8 cellular contexts compared by ENCODE assay signal in the genomic region with DNA sequence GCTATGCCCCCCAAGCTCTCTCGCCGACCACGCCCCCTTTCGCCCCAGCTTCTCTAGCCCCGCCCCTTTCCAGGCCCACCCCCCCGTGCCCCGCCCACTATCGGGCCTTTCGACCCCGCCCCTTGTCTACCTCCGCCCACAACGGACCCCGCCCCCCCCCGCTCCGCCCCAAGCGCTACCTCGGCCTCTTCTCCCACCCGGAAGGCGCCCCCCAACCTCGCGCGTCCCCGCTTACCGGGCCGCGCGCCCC. TPM values are rescaled to one million over a fixed set of nuclear protein-coding genes. Genes with fewer than 3 reads are reported as not detected.
DNase-seq lines count a peak whose midpoint lies in the region; ATAC-seq, FAIRE-seq and TF ChIP-seq lines count a peak whose summit lies in the region.

No MANE protein-coding gene starts in this region.

- H3K27me3 Mint-ChIP-seq in activated T-cell treated with anti-CD3 and anti-CD28 coated beads, Interleukin-2, amount 50 U/mL, for 72 hours (ENCODE audit: low read depth), result no peaks in the 10 kb centered on the region
- no peaks in the 10 kb centered on the region for H3K27me3 Mint-ChIP-seq in stimulated activated naive B cell treated with anti-CD40 and anti-IgM and Interleukin-4, amounts not matched to agents 10 μg/mL and 1 μg/mL and 100 μg/mL, for 72 hours

- peak overlapping the region; percentile 73 for H3K27ac Mint-ChIP-seq in activated T-cell treated with anti-CD3 and anti-CD28 coated beads, Interleukin-2, amount 50 U/mL, for 72 hours
- peak overlapping the region; percentile 83 for H3K27ac Mint-ChIP-seq in stimulated activated naive B cell treated with anti-CD40 and anti-IgM and Interleukin-4, amounts not matched to agents 10 μg/mL and 1 μg/mL and 100 μg/mL, for 72 hours

- peaks cover 18 to 40% of the 10 kb centered on the region in 2 donors for H3K36me3 Mint-ChIP-seq in activated T-cell treated with anti-CD3 and anti-CD28 coated beads, Interleukin-2, amount 50 U/mL, for 72 hours (ENCODE audit: insufficient read depth in 2 of 2)
- peaks cover 63 to 87% of the 10 kb centered on the region in 2 donors for H3K36me3 Mint-ChIP-seq in stimulated activated naive B cell treated with anti-CD40 and anti-IgM and Interleukin-4, amounts not matched to agents 10 μg/mL and 1 μg/mL and 100 μg/mL, for 72 hours

- peak overlapping the region; percentile 72 to 98 for H3K4me3 Mint-ChIP-seq in activated T-cell treated with anti-CD3 and anti-CD28 coated beads, Interleukin-2, amount 50 U/mL, for 72 hours
- H3K4me3 Mint-ChIP-seq in stimulated activated naive B cell treated with anti-CD40 and anti-IgM and Interleukin-4, amounts not matched to agents 10 μg/mL and 1 μg/mL and 100 μg/mL, for 72 hours, result peak overlapping the region; percentile 97 to 98

- H3K4me1 Mint-ChIP-seq in activated T-cell treated with anti-CD3 and anti-CD28 coated beads, Interleukin-2, amount 50 U/mL, for 72 hours (ENCODE audit: low read depth), result peaks cover 79% of the 10 kb centered on the region
- peaks cover 61 to 86% of the 10 kb centered on the region in 2 donors for H3K4me1 Mint-ChIP-seq in stimulated activated naive B cell treated with anti-CD40 and anti-IgM and Interleukin-4, amounts not matched to agents 10 μg/mL and 1 μg/mL and 100 μg/mL, for 72 hours

- no peaks in the 10 kb centered on the region for H3K9me3 Mint-ChIP-seq in activated T-cell treated with anti-CD3 and anti-CD28 coated beads, Interleukin-2, amount 50 U/mL, for 72 hours
- H3K9me3 Mint-ChIP-seq in stimulated activated naive B cell treated with anti-CD40 and anti-IgM and Interleukin-4, amounts not matched to agents 10 μg/mL and 1 μg/mL and 100 μg/mL, for 72 hours, result no peaks in the 10 kb centered on the region

- no peak for DNase-seq in activated T-cell treated with anti-CD3 and anti-CD28 coated beads, Interleukin-2, amount 50 U/mL, for 72 hours
- DNase-seq in activated T-cell treated with anti-CD3 and anti-CD28 coated beads, Interleukin-2, amount 50 U/mL, for 1 hour, result no peak
- DNase-seq in astrocyte of the cerebellum (ENCODE audit: low read depth) (no peak), iPS-NIHi7 (ENCODE audit: extremely low spot score) (peak; percentile 74), NCI-H1048 (lab: John Stamatoyannopoulos, UW) (no peak), frontal cortex (ENCODE audit: low spot score in 2 of 2) (no peak), dedifferentiated amniotic fluid mesenchymal stem cell (ENCODE audit: extremely low spot score) (no peak)
- no peak for DNase-seq in stimulated activated naive B cell treated with anti-CD40 and anti-IgM and Interleukin-4, amounts not matched to agents 10 μg/mL and 1 μg/mL and 100 μg/mL, for 72 hours

- in situ Hi-C loops in astrocyte of the cerebellum (cut with HindIII; ENCODE audit: low sequenced_read_pairs), result no loop called here

- ATAC-seq in activated T-cell treated with anti-CD3 and anti-CD28 coated beads, Interleukin-2, amount 50 U/mL, for 72 hours (replicated peaks in 1 of 2), result no peak
- no peak for ATAC-seq in stimulated activated naive B cell treated with anti-CD40 and anti-IgM and Interleukin-4, amounts not matched to agents 10 μg/mL and 1 μg/mL and 100 μg/mL, for 72 hours (replicated peaks)

- no peak for TF ChIP-seq CTCF in astrocyte of the cerebellum (IDR thresholded peaks at IDR 0.05; ENCODE audit: low read depth, low read length, missing control alignments)

- peak overlapping the region; percentile 51 for H3K4me3 ChIP-seq in astrocyte of the cerebellum (ENCODE audit: low read depth, low read length)

- FAIRE-seq in frontal cortex (lab: Jason Lieb, UNC), result no peak

RNA-seq across cellular contexts. Expression of a gene that starts 0.2 kb away (rescaled TPM):
- 10 to 100 TPM; 14.9 to 16.1 TPM for total RNA-seq in activated T-cell treated with anti-CD3 and anti-CD28 coated beads, Interleukin-2, amount 50 U/mL, for 72 hours
- total RNA-seq in frontal cortex, result 27.3 TPM

RNA-seq across cellular contexts. Expression of a gene that starts 3.5 kb away (rescaled TPM):
- 100 to 1,000 TPM; 180 to 210 TPM for total RNA-seq in activated T-cell treated with anti-CD3 and anti-CD28 coated beads, Interleukin-2, amount 50 U/mL, for 72 hours
- 10.2 TPM for total RNA-seq in frontal cortex

RNA-seq across cellular contexts. Expression of a gene that starts 5.4 kb away (rescaled TPM):
- total RNA-seq in activated T-cell treated with anti-CD3 and anti-CD28 coated beads, Interleukin-2, amount 50 U/mL, for 72 hours, result 10 to 100 TPM; 56.5 to 61.3 TPM
- total RNA-seq in frontal cortex, result 22.8 TPM

RNA-seq across cellular contexts. Expression of a gene that starts 18.6 kb away (rescaled TPM):
- total RNA-seq in activated T-cell treated with anti-CD3 and anti-CD28 coated beads, Interleukin-2, amount 50 U/mL, for 72 hours, result 10 to 100 TPM; 34.3 to 43.7 TPM
- total RNA-seq in frontal cortex, result 16.3 TPM

RNA-seq across cellular contexts. Expression of a gene that starts 27.9 kb away (rescaled TPM):
- 10 to 100 TPM; 41.9 to 54.6 TPM for total RNA-seq in activated T-cell treated with anti-CD3 and anti-CD28 coated beads, Interleukin-2, amount 50 U/mL, for 72 hours
- 31.0 TPM for total RNA-seq in frontal cortex

Comparison
In these comparisons a context has a peak if more than half of its experiments do, and no peak if none do; other contexts are left out.
1. RNA of a gene that starts 3.5 kb away (total RNA-seq): 180 to 210 TPM in activated T-cell treated with anti-CD3 and anti-CD28 coated beads, Interleukin-2, amount 50 U/mL, for 72 hours; 10.2 TPM in frontal cortex (single experiment); every median in the first group is over 10 times any median in the second.